In the genomic region with DNA sequence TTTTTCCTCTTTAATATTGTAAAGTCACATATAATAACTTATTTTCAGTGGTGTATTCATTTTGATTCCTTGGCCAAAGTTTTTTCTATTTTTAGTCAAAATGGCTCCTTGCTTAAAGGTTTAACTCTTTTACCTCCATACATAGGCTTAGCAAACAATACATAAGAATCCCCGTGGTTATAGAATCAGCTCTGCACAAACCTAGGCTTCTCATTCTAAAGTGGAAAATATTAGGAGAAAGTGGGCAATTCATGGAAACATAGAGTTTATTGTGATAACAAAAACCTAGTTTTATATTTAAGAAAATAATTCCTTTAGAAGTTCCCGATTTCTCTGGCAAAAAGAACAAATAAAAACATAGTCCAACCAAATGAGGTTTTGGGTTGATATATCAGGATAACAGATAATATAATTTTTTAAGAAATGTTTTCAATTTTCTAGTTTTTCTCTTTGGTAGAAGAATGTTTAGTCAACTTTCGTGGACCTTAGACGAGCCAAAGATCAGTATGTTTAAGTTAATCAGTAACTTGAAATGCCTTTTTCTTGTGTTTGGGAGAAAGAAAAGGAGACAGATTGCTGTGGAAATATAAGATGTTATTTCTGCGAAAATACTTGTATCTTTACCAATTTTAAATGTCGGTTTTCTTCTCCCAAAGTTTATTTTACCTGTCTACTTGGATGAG, we compare ENCODE assay signal across 21 cellular contexts.
"Had no signal": no experiment of that assay in that cellular context is flagged by ENCODE, and none has a peak within 500 bp of the region (broad histone marks: within the 10 kb centered on the region; RNA-seq: fewer than 3 reads in every experiment).

No MANE protein-coding gene starts in this region.

- H3K27ac ChIP-seq: breast epithelium had no signal

- H3K4me1 ChIP-seq: breast epithelium had no signal

- H3K9me3 ChIP-seq: breast epithelium had no signal

- H3K27me3 Mint-ChIP-seq: activated B cell treated with CpG ODN at 0.5 μM for 24 hours; activated CD4-positive, alpha-beta T cell treated with anti-CD3 and anti-CD28 coated beads, Interleukin-2, amount 10 ng/mL, durations not matched to agents 24 days and 14 days; activated CD8-positive, alpha-beta memory T cell treated with anti-CD3 and anti-CD28 coated beads, Interleukin-2, amount 10 ng/mL, durations not matched to agents 7 days and 5 days; activated naive CD4-positive, alpha-beta T cell treated with anti-CD3 and anti-CD28 coated beads, Interleukin-2, amount 50 U/mL, for 24 hours; activated T-cell treated with anti-CD3 and anti-CD28 coated beads, Interleukin-2, amount 50 U/mL, for 24 hours had no signal

- H3K4me3 ChIP-seq: breast epithelium had no signal

- ATAC-seq: activated CD8-positive, alpha-beta memory T cell treated with anti-CD3 and anti-CD28 coated beads, Interleukin-2, amount 10 ng/mL, durations not matched to agents 7 days and 5 days had no signal

- H3K27me3 ChIP-seq: breast epithelium had no signal

- H3K27ac Mint-ChIP-seq: activated B cell treated with CpG ODN at 0.5 μM for 24 hours; activated CD4-positive, alpha-beta T cell treated with anti-CD3 and anti-CD28 coated beads, Interleukin-2, amount 10 ng/mL, durations not matched to agents 24 days and 14 days; activated CD8-positive, alpha-beta memory T cell treated with anti-CD3 and anti-CD28 coated beads, Interleukin-2, amount 10 ng/mL, durations not matched to agents 7 days and 5 days; activated naive CD4-positive, alpha-beta T cell treated with anti-CD3 and anti-CD28 coated beads, Interleukin-2, amount 50 U/mL, for 24 hours; activated T-cell treated with anti-CD3 and anti-CD28 coated beads, Interleukin-2, amount 50 U/mL, for 24 hours; activated T-helper 1 cell treated with anti-CD3 and anti-CD28 coated beads, Interleukin-12 subunit alpha, Interleukin-12 subunit beta, Interleukin-2, Interleukin-4 antibody, amounts not matched to agents 30 ng/mL and 10 ng/mL and 1 ng/mL, durations not matched to agents 14 hours and 24 hours and 36 hours had no signal

- H3K4me1 Mint-ChIP-seq: activated B cell treated with CpG ODN at 0.5 μM for 24 hours had no signal

- H3K9me3 Mint-ChIP-seq: activated naive CD4-positive, alpha-beta T cell treated with anti-CD3 and anti-CD28 coated beads, Interleukin-2, amount 50 U/mL, for 24 hours had no signal

- DNase-seq: activated B cell treated with CpG ODN at 0.5 μM for 24 hours; activated CD4-positive, alpha-beta T cell treated with anti-CD3 and anti-CD28 coated beads for 1 hour; activated CD4-positive, alpha-beta T cell treated with anti-CD3 and anti-CD28 coated beads, Interleukin-2, amount 10 ng/mL, durations not matched to agents 24 days and 14 days; activated CD4-positive, alpha-beta T cell treated with anti-CD3 and anti-CD28 coated beads, Interleukin-2, amount 50 U/mL, for 48 hours; activated CD8-positive, alpha-beta memory T cell treated with anti-CD3 and anti-CD28 coated beads, Interleukin-2, amount 10 ng/mL, durations not matched to agents 7 days and 5 days; activated effector memory CD4-positive, alpha-beta T cell treated with Interleukin-2 at 50 U/mL for 16 hours; activated naive CD4-positive, alpha-beta T cell; activated T-cell treated with anti-CD3 and anti-CD28 coated beads, Interleukin-2, amount 50 U/mL, for 24 hours; aorta; caudate nucleus; KG1; NCI-H1048; NCI-H146; NCI-H187 treated with DMSO at 0.1 percent for 48 hours; NCI-H2081 treated with DMSO at 0.1 percent for 48 hours; NCI-H526 treated with DMSO at 0.1 percent for 48 hours; SIG-M5; T-helper 1 cell had no signal

- H3K4me3 Mint-ChIP-seq: activated B cell treated with CpG ODN at 0.5 μM for 24 hours; activated CD4-positive, alpha-beta T cell treated with anti-CD3 and anti-CD28 coated beads, Interleukin-2, amount 10 ng/mL, durations not matched to agents 24 days and 14 days; activated CD8-positive, alpha-beta memory T cell treated with anti-CD3 and anti-CD28 coated beads, Interleukin-2, amount 10 ng/mL, durations not matched to agents 7 days and 5 days; activated naive CD4-positive, alpha-beta T cell treated with anti-CD3 and anti-CD28 coated beads, Interleukin-2, amount 50 U/mL, for 24 hours; activated T-cell treated with anti-CD3 and anti-CD28 coated beads, Interleukin-2, amount 50 U/mL, for 24 hours; activated T-helper 1 cell treated with anti-CD3 and anti-CD28 coated beads, Interleukin-12 subunit alpha, Interleukin-12 subunit beta, Interleukin-2, Interleukin-4 antibody, amounts not matched to agents 30 ng/mL and 10 ng/mL and 1 ng/mL, durations not matched to agents 14 hours and 24 hours and 36 hours had no signal

- H3K36me3 ChIP-seq: breast epithelium had no signal
